19 cellular contexts compared by ENCODE assay signal in the genomic region with DNA sequence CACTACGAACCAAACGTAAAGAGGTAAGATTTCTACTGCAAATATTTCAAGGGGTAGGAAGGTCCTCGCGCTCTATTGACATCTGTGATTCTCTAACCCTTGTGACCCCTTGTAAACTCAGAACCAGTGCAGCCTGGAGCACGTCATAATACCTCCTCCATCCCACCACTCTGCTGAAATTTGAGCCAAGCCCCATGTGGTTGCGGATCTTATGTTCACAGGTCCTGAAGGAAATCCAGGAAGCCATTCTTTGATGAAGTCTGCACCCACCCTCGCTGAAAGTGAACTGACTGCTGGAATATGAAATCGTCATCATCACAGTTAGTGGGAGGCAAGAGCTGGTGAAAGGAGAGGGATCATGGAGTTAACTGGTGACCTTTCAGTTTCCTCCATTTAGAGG. TPM values are rescaled to one million over a fixed set of nuclear protein-coding genes. Genes with fewer than 3 reads are reported as not detected.
DNase-seq lines count a peak whose midpoint lies in the region; ATAC-seq and TF ChIP-seq lines count a peak whose summit lies in the region.
"Had no signal": no experiment of that assay in that cellular context is flagged by ENCODE, and none has a peak within 500 bp of the region (broad histone marks: within the 10 kb centered on the region; RNA-seq: fewer than 3 reads in every experiment).

No MANE protein-coding gene starts in this region.

- no peaks in the 10 kb centered on the region for H3K9me3 ChIP-seq in ectodermal cell (ENCODE audit: control insufficient read depth, low read length)
- H3K9me3 ChIP-seq: mucosa of descending colon, suprapubic skin had no signal

- CTCF ChIA-PET in HEK293T (lab: Yijun Ruan, JAX), result no interaction called here

- peaks cover 4% of the 10 kb centered on the region for H3K4me1 Mint-ChIP-seq in progenitor cell of endocrine pancreas (ENCODE audit: low read depth)

- POLR2A ChIA-PET in HEK293T (lab: Yijun Ruan, JAX), result interaction anchor here (0.6 kb wide), 1 partner anchor 17 kb away, joined by 4 read pairs; no protein-coding TSS in a partner anchor

- no peak overlapping the region for H3K4me3 Mint-ChIP-seq in progenitor cell of endocrine pancreas (ENCODE audit: low read depth)
- H3K4me3 Mint-ChIP-seq: IgD-negative memory B cell; T-helper 1 cell treated with Interleukin-12 subunit alpha and Interleukin-12 subunit beta and Interleukin-4 antibody, amounts not matched to agents 30 μg/mL and 1 μg/mL, for 36 hours had no signal

- H3K4me1 ChIP-seq in ectodermal cell (ENCODE audit: control insufficient read depth, insufficient read depth, low read length), result peaks cover 52% of the 10 kb centered on the region

- WGBS in ectodermal cell, 2 experiments, result 94 to 95% methylated on average over 8 of the region's 8 CpGs

- no peaks in the 10 kb centered on the region for H3K27me3 ChIP-seq in ectodermal cell (ENCODE audit: control insufficient read depth, insufficient read depth, low read length, poor library complexity, severe bottlenecking)
- H3K27me3 ChIP-seq: suprapubic skin had no signal

- peaks cover 3% of the 10 kb centered on the region for H3K36me3 ChIP-seq in ectodermal cell (ENCODE audit: control insufficient read depth, insufficient read depth, low read length)
- H3K36me3 ChIP-seq: suprapubic skin had no signal

- H3K4me3 ChIP-seq in ectodermal cell (ENCODE audit: insufficient read depth, low read depth, low read length), result no peak overlapping the region
- H3K4me3 ChIP-seq: mucosa of descending colon, suprapubic skin had no signal

- ATAC-seq in HG03095 (IDR thresholded peaks at IDR 0.05; ENCODE audit: unreplicated experiment) (no peak), GM18511 (IDR thresholded peaks at IDR 0.05; ENCODE audit: unreplicated experiment) (no peak), HG02981 (IDR thresholded peaks at IDR 0.05; ENCODE audit: unreplicated experiment) (no peak)
- ATAC-seq: left colon, mucosa of descending colon had no signal

- no peak for TF ChIP-seq CTCF in progenitor cell of endocrine pancreas (IDR thresholded peaks at IDR 0.05; ENCODE audit: unreplicated experiment)

- DNase-seq in HEK293T (ENCODE audit: extremely low spot score) (no peak), NCI-H524 (lab: John Stamatoyannopoulos, UW) (peak; percentile 62 to 80), progenitor cell of endocrine pancreas (ENCODE audit: low spot score, unreplicated experiment) (no peak), iPS-NIHi7 (ENCODE audit: extremely low spot score) (no peak)
- DNase-seq: central memory CD4-positive, alpha-beta T cell; GF-D8; left colon; mucosa of descending colon; NCI-H1105 treated with DMSO at 0.1 percent for 48 hours; Right ventricle myocardium superior; stimulated activated CD4-positive, alpha-beta T cell treated with anti-CD3 and anti-CD28 coated beads, Interleukin-4, amount 100 ng/mL, for 1 hour had no signal

- peak overlapping the region; percentile 68 for H3K27ac ChIP-seq in ectodermal cell (ENCODE audit: insufficient read depth, low read depth, low read length, poor library complexity, severe bottlenecking)
- H3K27ac ChIP-seq: suprapubic skin had no signal

- H3K9me3 Mint-ChIP-seq in progenitor cell of endocrine pancreas (ENCODE audit: low read depth), result no peaks in the 10 kb centered on the region
- H3K9me3 Mint-ChIP-seq: activated T-helper 2 cell treated with anti-CD3 and anti-CD28 coated beads, Interferon-gamma antibody, Interleukin-2, Interleukin-4, amounts not matched to agents 10 μg/mL and 5 μg/mL and 100 μg/mL, durations not matched to agents 14 hours and 24 hours and 36 hours; IgD-negative memory B cell; T-helper 1 cell treated with Interleukin-12 subunit alpha and Interleukin-12 subunit beta and Interleukin-4 antibody, amounts not matched to agents 30 μg/mL and 1 μg/mL, for 36 hours had no signal

- no peaks in the 10 kb centered on the region for H3K36me3 Mint-ChIP-seq in progenitor cell of endocrine pancreas (ENCODE audit: insufficient read depth)
- H3K36me3 Mint-ChIP-seq: IgD-negative memory B cell had no signal

- peak overlapping the region; percentile 71 for H3K27ac Mint-ChIP-seq in progenitor cell of endocrine pancreas
- H3K27ac Mint-ChIP-seq: activated T-helper 2 cell treated with anti-CD3 and anti-CD28 coated beads, Interferon-gamma antibody, Interleukin-2, Interleukin-4, amounts not matched to agents 10 μg/mL and 5 μg/mL and 100 μg/mL, durations not matched to agents 14 hours and 24 hours and 36 hours; IgD-negative memory B cell; T-helper 1 cell treated with Interleukin-12 subunit alpha and Interleukin-12 subunit beta and Interleukin-4 antibody, amounts not matched to agents 30 μg/mL and 1 μg/mL, for 36 hours had no signal

- peaks cover 66% of the 10 kb centered on the region for H3K27me3 Mint-ChIP-seq in progenitor cell of endocrine pancreas
- H3K27me3 Mint-ChIP-seq: IgD-negative memory B cell had no signal

TF ChIP-seq in HEK293T, 16 proteins besides CTCF, POLR2A, EP300 and RAD21:
- TF ChIP-seq ARNT (IDR thresholded peaks at IDR 0.05) (no peak), L3MBTL2 (conservative IDR thresholded peaks at IDR 0.05) (peak; percentile 32; the same call in 1 of the 2 replicates)

RNA-seq across cellular contexts. Expression of a gene that starts 21.7 kb away (rescaled TPM):
- 134 TPM for polyA plus RNA-seq in ectodermal cell (2013, experiment 1 of 4)
- polyA plus RNA-seq in ectodermal cell (2013, experiment 2 of 4), result 125 TPM
- polyA plus RNA-seq in ectodermal cell (2013, experiment 3 of 4), result 87.6 TPM
- polyA plus RNA-seq in ectodermal cell (2013, experiment 4 of 4), result 98.3 TPM
- 0.07 and 0.49 TPM in 2 replicates for total RNA-seq in progenitor cell of endocrine pancreas

Comparison
In these comparisons a context has a peak if more than half of its experiments do, and no peak if none do; other contexts are left out.
1. DNase-seq: peak in NCI-H524 (2 of 2); none in HEK293T (single experiment), progenitor cell of endocrine pancreas (single experiment) and iPS-NIHi7 (single experiment).